16 cellular contexts compared by ENCODE assay signal in the genomic region with DNA sequence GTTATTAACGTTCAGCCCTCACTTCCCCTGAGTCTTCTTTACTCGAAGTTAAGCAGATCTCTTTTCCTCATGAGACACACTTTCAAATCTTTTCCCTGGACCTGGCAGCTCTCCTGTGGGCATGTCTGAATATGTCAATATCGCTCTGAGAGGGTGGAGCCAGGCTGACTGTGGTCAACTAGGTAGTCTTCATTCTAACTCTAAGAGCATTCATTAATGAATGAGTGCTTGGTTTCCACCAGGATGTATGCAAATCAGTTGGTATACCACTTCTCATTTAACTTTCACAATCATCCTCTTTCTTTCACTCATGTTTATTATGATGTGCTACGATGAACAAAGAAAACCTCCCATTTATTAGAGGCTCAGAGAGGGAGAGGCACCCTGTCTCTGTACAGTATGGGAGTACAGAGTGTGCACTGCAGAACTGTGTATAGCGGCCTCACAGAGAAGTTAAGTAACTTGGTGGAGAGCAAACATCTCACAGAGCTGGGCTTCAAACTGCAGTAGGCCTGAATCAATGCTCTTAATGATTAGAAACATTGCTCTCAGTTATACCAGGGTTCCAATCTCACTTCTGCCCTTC.
A peak's percentile ranks its signal among the peaks of the same experiment; 100 is the strongest.
DNase-seq lines count a peak whose midpoint lies in the region; ATAC-seq lines count a peak whose summit lies in the region.
"Had no signal": no experiment of that assay in that cellular context is flagged by ENCODE, and none has a peak within 500 bp of the region (broad histone marks: within the 10 kb centered on the region; RNA-seq: fewer than 3 reads in every experiment).

No MANE protein-coding gene starts in this region.

- peaks cover 6% of the 10 kb centered on the region; the same call in 1 of the 2 replicates for H3K4me1 ChIP-seq in BLaER1
- H3K4me1 ChIP-seq: Caco-2 had no signal

- no peaks in the 10 kb centered on the region for H3K36me3 Mint-ChIP-seq in activated naive CD4-positive, alpha-beta T cell treated with anti-CD3 and anti-CD28 coated beads, Interleukin-2, amount 10 ng/mL, durations not matched to agents 7 days and 5 days

- no peak overlapping the region for H3K27ac Mint-ChIP-seq in activated naive CD4-positive, alpha-beta T cell treated with anti-CD3 and anti-CD28 coated beads, Interleukin-2, amount 10 ng/mL, durations not matched to agents 7 days and 5 days
- H3K27ac Mint-ChIP-seq: T-helper 2 cell treated with Interferon-gamma antibody and Interleukin-4, amounts not matched to agents 5 μg/mL and 100 μg/mL, for 36 hours had no signal

- H3K27me3 ChIP-seq in BLaER1, result no peaks in the 10 kb centered on the region

- H3K4me1 Mint-ChIP-seq in activated naive CD4-positive, alpha-beta T cell treated with anti-CD3 and anti-CD28 coated beads, Interleukin-2, amount 10 ng/mL, durations not matched to agents 7 days and 5 days, result peaks cover 4% of the 10 kb centered on the region
- H3K4me1 Mint-ChIP-seq: central memory CD8-positive, alpha-beta T cell had no signal

- no peaks in the 10 kb centered on the region for H3K36me3 ChIP-seq in BLaER1

- H3K27me3 Mint-ChIP-seq in activated naive CD4-positive, alpha-beta T cell treated with anti-CD3 and anti-CD28 coated beads, Interleukin-2, amount 10 ng/mL, durations not matched to agents 7 days and 5 days, result peaks cover 8% of the 10 kb centered on the region
- H3K27me3 Mint-ChIP-seq: central memory CD8-positive, alpha-beta T cell had no signal

- peaks cover 4% of the 10 kb centered on the region; the same call in 1 of the 2 replicates for H3K9me3 ChIP-seq in BLaER1
- H3K9me3 ChIP-seq: Caco-2 had no signal

- no peak overlapping the region for H3K4me3 Mint-ChIP-seq in activated naive CD4-positive, alpha-beta T cell treated with anti-CD3 and anti-CD28 coated beads, Interleukin-2, amount 10 ng/mL, durations not matched to agents 7 days and 5 days
- H3K4me3 Mint-ChIP-seq: central memory CD8-positive, alpha-beta T cell; T-helper 2 cell treated with Interferon-gamma antibody and Interleukin-4, amounts not matched to agents 5 μg/mL and 100 μg/mL, for 36 hours had no signal

- CTCF ChIA-PET in activated naive CD4-positive, alpha-beta T cell treated with anti-CD3 and anti-CD28 coated beads, Interleukin-2, amount 10 ng/mL, durations not matched to agents 7 days and 5 days (lab: Charles Lee), result interaction anchor here (6.6 kb wide), 1 partner anchor 47 kb away, joined by 59 read pairs; no protein-coding TSS in a partner anchor

- ATAC-seq in GM18867 (IDR thresholded peaks at IDR 0.05; ENCODE audit: unreplicated experiment) (peak; percentile 64), HG02588 (IDR thresholded peaks at IDR 0.05; ENCODE audit: unreplicated experiment) (peak; percentile 47)
- ATAC-seq: K562, left colon had no signal

- DNase-seq in NCI-H526 treated with DMSO at 0.1 percent for 48 hours (lab: John Stamatoyannopoulos, UW), result peak; percentile 7
- no peak for DNase-seq in NCI-H1436 treated with DMSO at 0.1 percent for 48 hours (lab: John Stamatoyannopoulos, UW)
- no peak for DNase-seq in SHP77 (lab: John Stamatoyannopoulos, UW)
- no peak for DNase-seq in islet precursor cell
- DNase-seq in activated naive CD4-positive, alpha-beta T cell treated with anti-CD3 and anti-CD28 coated beads, Interleukin-2, amount 10 ng/mL, durations not matched to agents 7 days and 5 days, result no peak
- DNase-seq: activated CD4-positive, alpha-beta T cell treated with anti-CD3 and anti-CD28 coated beads for 4 hours; Caco-2; head of caudate nucleus; left colon; NCI-H1694 had no signal

- no peak overlapping the region for H3K9ac ChIP-seq in BLaER1

- no peak overlapping the region for H3K4me3 ChIP-seq in BLaER1
- H3K4me3 ChIP-seq: K562 had no signal

- H3K9me3 Mint-ChIP-seq in activated naive CD4-positive, alpha-beta T cell treated with anti-CD3 and anti-CD28 coated beads, Interleukin-2, amount 10 ng/mL, durations not matched to agents 7 days and 5 days, result no peaks in the 10 kb centered on the region
- H3K9me3 Mint-ChIP-seq: central memory CD8-positive, alpha-beta T cell; T-helper 2 cell treated with Interferon-gamma antibody and Interleukin-4, amounts not matched to agents 5 μg/mL and 100 μg/mL, for 36 hours had no signal

- peak overlapping the region; percentile 7; the same call in 1 of the 2 replicates for H3K4me2 ChIP-seq in BLaER1

- no peaks in the 10 kb centered on the region for H4K20me1 ChIP-seq in BLaER1

- no peak overlapping the region for H3K27ac ChIP-seq in BLaER1
